Comparison of ENCODE assay signal across 7 cellular contexts in genomic region chr2:188512456-188512855, GRCh38.
DNase-seq lines count a peak whose midpoint lies in the region; ATAC-seq, FAIRE-seq and TF ChIP-seq lines count a peak whose summit lies in the region.

No MANE protein-coding gene starts in this region.

- H3K27ac ChIP-seq in dorsolateral prefrontal cortex (no peak overlapping the region), pancreas (no peak overlapping the region)

- WGBS in pancreas, 2 donors, result 1 to 3% methylated on average over 2 of the region's 2 CpGs

- peaks cover 0 to 21% (median 21%) of the 10 kb centered on the region in 3 donors for H3K4me1 ChIP-seq in pancreas

- TF ChIP-seq CTCF in dorsolateral prefrontal cortex (IDR thresholded peaks at IDR 0.05 in 54 of 56, conservative IDR thresholded peaks at IDR 0.05 in 2 of 56; ENCODE audit: low read depth in 1 of 56, partially characterized antibody in 56 of 56) (peak; percentile 32 to 87 (median 68)), pancreas (IDR thresholded peaks at IDR 0.05) (peak in 3 of 4 donors; percentile 15 to 24 (median 22))

- H3K36me3 ChIP-seq in pancreas, result no peaks in the 10 kb centered on the region

- FAIRE-seq in pancreas (lab: Jason Lieb, UNC), result peak; percentile 97

- no peaks in the 10 kb centered on the region for H3K27me3 ChIP-seq in dorsolateral prefrontal cortex
- H3K27me3 ChIP-seq in pancreas, result no peaks in the 10 kb centered on the region

- DNase-seq in NCI-H82 treated with DMSO at 0.1 percent for 48 hours (lab: John Stamatoyannopoulos, UW; ENCODE audit: unreplicated experiment) (peak; percentile 43), dorsolateral prefrontal cortex (no peak), pancreas (no peak)
- DNase-seq in activated CD4-positive, alpha-beta T cell treated with anti-CD3 and anti-CD28 coated beads for 48 hours, result no peak

- peak; percentile 49 for ATAC-seq in GM18505 (IDR thresholded peaks at IDR 0.05; ENCODE audit: unreplicated experiment)
- ATAC-seq in HG03354 (IDR thresholded peaks at IDR 0.05; ENCODE audit: poor library complexity, severe bottlenecking, unreplicated experiment), result peak; percentile 71
- peak; percentile 65 to 87 (median 84) for ATAC-seq in pancreas
- ATAC-seq in HG03039 (IDR thresholded peaks at IDR 0.05; ENCODE audit: unreplicated experiment), result no peak

- no peak for TF ChIP-seq POLR2A in GM18505 (IDR thresholded peaks at IDR 0.05; ENCODE audit: borderline replicate concordance, extremely low read depth, insufficient read depth, insufficient read length)

- no peaks in the 10 kb centered on the region for H3K9me3 ChIP-seq in pancreas

- no peak overlapping the region for H3K4me3 ChIP-seq in dorsolateral prefrontal cortex
- no peak overlapping the region for H3K4me3 ChIP-seq in pancreas

- intact Hi-C loops in dorsolateral prefrontal cortex (cut with DNase I) (loop anchor here (10.0 kb wide), 2 partner anchors 928 to 938 kb away; no protein-coding TSS in a partner anchor), pancreas (cut with DNase I) (loop anchor here in 1 of 3 donors (10.0 kb wide), 1 partner anchor 928 kb away; no protein-coding TSS in a partner anchor)
